ENCODE assay signal across 21 cellular contexts in the genomic region with DNA sequence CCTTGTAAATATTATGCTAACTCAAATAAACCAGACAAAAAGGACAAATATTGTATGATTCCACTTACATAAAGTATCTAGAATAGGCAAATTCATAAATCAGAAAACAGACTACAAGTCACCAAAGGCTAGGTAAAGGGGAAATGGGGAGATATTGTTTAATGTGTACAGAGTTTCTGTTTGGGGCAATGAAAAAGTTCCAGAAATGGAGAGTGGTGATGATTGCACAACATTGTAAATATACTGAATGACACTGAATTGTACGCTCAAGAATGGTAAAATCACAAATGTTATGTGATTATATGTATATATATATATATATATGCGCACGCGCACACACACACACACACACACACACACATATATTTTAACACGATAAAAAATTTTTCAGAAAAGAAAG.
"Had no signal": no experiment of that assay in that cellular context is flagged by ENCODE, and none has a peak within 500 bp of the region (broad histone marks: within the 10 kb centered on the region; RNA-seq: fewer than 3 reads in every experiment).

No MANE protein-coding gene starts in this region.

- H2AFZ ChIP-seq: neural progenitor cell had no signal

- H3K4me3 ChIP-seq: coronary artery, left ventricle myocardium inferior, lung, neural progenitor cell, pancreas, transverse colon had no signal

- FAIRE-seq: endothelial cell of umbilical vein, keratinocyte had no signal

- H3K9me3 ChIP-seq: left ventricle myocardium inferior, pancreas, transverse colon had no signal

- H3K36me3 ChIP-seq: left ventricle myocardium inferior, neural progenitor cell, pancreas, transverse colon had no signal

- H3K9ac ChIP-seq: neural progenitor cell had no signal

- H3K27ac ChIP-seq: coronary artery, foreskin keratinocyte, left ventricle myocardium inferior, neural progenitor cell, pancreas, transverse colon had no signal

- H3K4me1 ChIP-seq: foreskin keratinocyte, left ventricle myocardium inferior had no signal

- ATAC-seq: foreskin keratinocyte; natural killer cell treated with Interleukin-12 subunit alpha and Interleukin-12 subunit beta and Interleukin-15 and Interleukin-18, amount 100 ng/mL, for 72 hours; stimulated activated memory B cell treated with anti-CD40 and anti-IgM and Interleukin-4, amounts not matched to agents 10 μg/mL and 1 μg/mL and 100 μg/mL, for 72 hours had no signal

- H3K4me2 ChIP-seq: neural progenitor cell had no signal

- H3K27me3 ChIP-seq: foreskin keratinocyte, neural progenitor cell, pancreas, transverse colon had no signal

- DNase-seq: effector CD4-positive, alpha-beta T cell; endodermal cell; erythroblast; foreskin keratinocyte; immature natural killer cell; left ventricle myocardium inferior; midbrain; occipital lobe; pancreas; right cardiac atrium; stimulated activated CD4-positive, alpha-beta T cell treated with anti-CD3 and anti-CD28 coated beads, Interleukin-15, amount 100 ng/mL, for 24 hours; stimulated activated CD4-positive, alpha-beta T cell treated with anti-CD3 and anti-CD28 coated beads, Interleukin-1b, Interleukin-23, amount 100 ng/mL, for 48 hours; stimulated activated CD4-positive, alpha-beta T cell treated with anti-CD3 and anti-CD28 coated beads, Interleukin-4, amount 100 ng/mL, for 24 hours; transverse colon had no signal
